ENCODE assay signal across 16 cellular contexts in the genomic region with DNA sequence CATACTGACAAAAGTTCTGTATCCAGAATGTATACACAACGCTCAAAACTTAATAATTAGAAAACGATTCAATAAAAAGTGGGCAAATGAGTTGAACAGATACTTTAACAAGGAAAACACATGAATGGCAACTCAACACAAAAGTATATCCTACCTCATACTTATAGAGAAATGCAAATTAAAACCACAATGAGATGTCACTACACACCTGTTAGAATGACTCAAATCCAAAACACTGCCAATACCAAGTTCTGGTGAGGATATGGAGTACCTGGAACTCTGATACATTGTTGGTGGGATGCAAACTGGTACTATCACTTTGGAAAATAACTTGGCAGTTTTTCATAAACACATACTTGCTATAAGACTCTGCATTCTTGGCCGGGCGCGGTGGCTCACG. TPM values are rescaled to one million over a fixed set of nuclear protein-coding genes. Genes with fewer than 3 reads are reported as not detected.
DNase-seq lines count a peak whose midpoint lies in the region; ATAC-seq and TF ChIP-seq lines count a peak whose summit lies in the region.
"Had no signal": no experiment of that assay in that cellular context is flagged by ENCODE, and none has a peak within 500 bp of the region (broad histone marks: within the 10 kb centered on the region; RNA-seq: fewer than 3 reads in every experiment).

No MANE protein-coding gene starts in this region.

- no peaks in the 10 kb centered on the region for H3K9me2 ChIP-seq in SU-DHL-6 (replicated peaks; ENCODE audit: insufficient read depth, low read length)

- TF ChIP-seq CTCF in SU-DHL-6 (IDR thresholded peaks at IDR 0.05; ENCODE audit: insufficient read depth, low read length, poor library complexity, severe bottlenecking), result no peak
- TF ChIP-seq CTCF in progenitor cell of endocrine pancreas (IDR thresholded peaks at IDR 0.05; ENCODE audit: unreplicated experiment), result no peak
- TF ChIP-seq CTCF in right atrium auricular region (IDR thresholded peaks at IDR 0.05), result no peak

- H3K4me1 Mint-ChIP-seq in activated CD4-positive, alpha-beta T cell treated with anti-CD3 and anti-CD28 coated beads for 36 hours, result peaks cover 8% of the 10 kb centered on the region
- peaks cover 20% of the 10 kb centered on the region for H3K4me1 Mint-ChIP-seq in progenitor cell of endocrine pancreas (ENCODE audit: low read depth)

- no peak for DNase-seq in activated CD4-positive, alpha-beta T cell treated with anti-CD3 and anti-CD28 coated beads for 36 hours
- DNase-seq in activated CD4-positive, alpha-beta T cell treated with anti-CD3 and anti-CD28 coated beads for 48 hours, result no peak
- DNase-seq in progenitor cell of endocrine pancreas (ENCODE audit: low spot score, unreplicated experiment), result no peak
- no peak for DNase-seq in NCI-H128 (lab: John Stamatoyannopoulos, UW; ENCODE audit: unreplicated experiment)
- no peak for DNase-seq in right atrium auricular region (ENCODE audit: low spot score)
- DNase-seq: AML-193; Caco-2; CD4-positive, alpha-beta T cell; H9; KG1 had no signal

- H3K27me3 Mint-ChIP-seq in activated CD4-positive, alpha-beta T cell treated with anti-CD3 and anti-CD28 coated beads for 36 hours, result peaks cover 3% of the 10 kb centered on the region
- no peaks in the 10 kb centered on the region for H3K27me3 Mint-ChIP-seq in progenitor cell of endocrine pancreas
- H3K27me3 Mint-ChIP-seq: CD4-positive, alpha-beta T cell had no signal

- no peaks in the 10 kb centered on the region for H3K36me3 Mint-ChIP-seq in activated CD4-positive, alpha-beta T cell treated with anti-CD3 and anti-CD28 coated beads for 36 hours (ENCODE audit: low read depth)
- H3K36me3 Mint-ChIP-seq in progenitor cell of endocrine pancreas (ENCODE audit: insufficient read depth), result peaks cover 12% of the 10 kb centered on the region

- peaks cover 99% of the 10 kb centered on the region for H3K79me2 ChIP-seq in SU-DHL-6 (ENCODE audit: insufficient read depth, low read length)

- H3K27ac ChIP-seq in SU-DHL-6 (ENCODE audit: low read depth, low read length) (peak overlapping the region; percentile 100), right atrium auricular region (no peak overlapping the region)
- H3K27ac ChIP-seq: 22Rv1, A549, C4-2B had no signal

- H3K9me3 Mint-ChIP-seq in activated CD4-positive, alpha-beta T cell treated with anti-CD3 and anti-CD28 coated beads for 36 hours (ENCODE audit: low read depth), result no peaks in the 10 kb centered on the region
- peaks cover 2% of the 10 kb centered on the region for H3K9me3 Mint-ChIP-seq in progenitor cell of endocrine pancreas (ENCODE audit: low read depth)
- H3K9me3 Mint-ChIP-seq: CD4-positive, alpha-beta T cell; H9 had no signal

- H3K9ac ChIP-seq in SU-DHL-6 (ENCODE audit: low read length), result peak overlapping the region; percentile 58

- no peaks in the 10 kb centered on the region for H3K36me3 ChIP-seq in SU-DHL-6 (ENCODE audit: low read length)
- no peaks in the 10 kb centered on the region for H3K36me3 ChIP-seq in right atrium auricular region

- H2AFZ ChIP-seq in SU-DHL-6 (ENCODE audit: low read depth, low read length, severe bottlenecking), result no peak overlapping the region

- H3K27me3 ChIP-seq in SU-DHL-6 (ENCODE audit: low read length) (no peaks in the 10 kb centered on the region), right atrium auricular region (no peaks in the 10 kb centered on the region)

- H3K4me3 ChIP-seq in SU-DHL-6 (ENCODE audit: insufficient read depth, low read length, poor library complexity, severe bottlenecking) (peak overlapping the region; percentile 7), right atrium auricular region (no peak overlapping the region)
- H3K4me3 ChIP-seq: A549 had no signal

- intact Hi-C loops in activated CD4-positive, alpha-beta T cell treated with anti-CD3 and anti-CD28 coated beads for 36 hours (cut with DNase I, micrococcal nuclease), result no loop called here

- H3K4me2 ChIP-seq in SU-DHL-6 (ENCODE audit: low read depth, low read length, poor library complexity, severe bottlenecking), result peak overlapping the region; percentile 92
- H3K4me2 ChIP-seq: A549 had no signal

- CTCF ChIA-PET in activated CD4-positive, alpha-beta T cell treated with anti-CD3 and anti-CD28 coated beads for 36 hours (lab: Charles Lee), result no interaction called here

- H4K20me1 ChIP-seq in SU-DHL-6 (ENCODE audit: low read depth, low read length), result no peaks in the 10 kb centered on the region

- no peak overlapping the region for H3K27ac Mint-ChIP-seq in activated CD4-positive, alpha-beta T cell treated with anti-CD3 and anti-CD28 coated beads for 36 hours
- peak overlapping the region; percentile 50 for H3K27ac Mint-ChIP-seq in progenitor cell of endocrine pancreas
- H3K27ac Mint-ChIP-seq: CD4-positive, alpha-beta T cell; H9 had no signal

- H3K4me1 ChIP-seq in right atrium auricular region, result no peaks in the 10 kb centered on the region

- H3F3A ChIP-seq in SU-DHL-6 (ENCODE audit: insufficient read depth), result peaks cover 79% of the 10 kb centered on the region

- H3K9me3 ChIP-seq in SU-DHL-6 (ENCODE audit: insufficient read depth, low read length), result no peaks in the 10 kb centered on the region
- H3K9me3 ChIP-seq in right atrium auricular region, result no peaks in the 10 kb centered on the region
- H3K9me3 ChIP-seq: A549, Caco-2 had no signal

- POLR2A ChIA-PET in activated CD4-positive, alpha-beta T cell treated with anti-CD3 and anti-CD28 coated beads for 36 hours (lab: Charles Lee), result no interaction called here

- peak; percentile 36 for ATAC-seq in activated CD4-positive, alpha-beta T cell treated with anti-CD3 and anti-CD28 coated beads for 36 hours
- no peak for ATAC-seq in HG03442 (IDR thresholded peaks at IDR 0.05; ENCODE audit: unreplicated experiment)
- ATAC-seq: A549 had no signal

- no peak overlapping the region for H3K4me3 Mint-ChIP-seq in activated CD4-positive, alpha-beta T cell treated with anti-CD3 and anti-CD28 coated beads for 36 hours
- H3K4me3 Mint-ChIP-seq in progenitor cell of endocrine pancreas (ENCODE audit: low read depth), result no peak overlapping the region
- H3K4me3 Mint-ChIP-seq: CD4-positive, alpha-beta T cell; H9 had no signal

RNA-seq across cellular contexts. Expression of a gene that starts 42.1 kb away (rescaled TPM):
- not detected for total RNA-seq in activated CD4-positive, alpha-beta T cell treated with anti-CD3 and anti-CD28 coated beads for 36 hours
- total RNA-seq in progenitor cell of endocrine pancreas (87.4 and 97.9 TPM in 2 replicates), right atrium auricular region (1 to 10 TPM in 1 of 2 donors, under 1 TPM in 1; 0.44 to 3.3 TPM)
- total RNA-seq: CD4-positive, alpha-beta T cell; HT-29 had no signal

Comparison
In these comparisons a context has a peak if more than half of its experiments do, and no peak if none do; other contexts are left out.
1. RNA of a gene that starts 42.1 kb away (total RNA-seq): 87.4 to 97.9 TPM in progenitor cell of endocrine pancreas; 0.44 to 3.3 TPM in right atrium auricular region and not detected in activated CD4-positive, alpha-beta T cell treated with anti-CD3 and anti-CD28 coated beads for 36 hours; every median in the first group is over 10 times any median in the second.